18 cellular contexts compared by ENCODE assay signal in genomic region chr14:94756310-94756709, GRCh38. TPM values are rescaled to one million over a fixed set of nuclear protein-coding genes. Genes with fewer than 3 reads are reported as not detected.
DNase-seq lines count a peak whose midpoint lies in the region; ATAC-seq and TF ChIP-seq lines count a peak whose summit lies in the region.
"Had no signal": no experiment of that assay in that cellular context is flagged by ENCODE, and none has a peak within 500 bp of the region (broad histone marks: within the 10 kb centered on the region; RNA-seq: fewer than 3 reads in every experiment).

No MANE protein-coding gene starts in this region.

- H3K4me1 Mint-ChIP-seq in neural progenitor cell = peaks cover 21% of the 10 kb centered on the region
- no peaks in the 10 kb centered on the region for H3K4me1 Mint-ChIP-seq in effector memory CD8-positive, alpha-beta T cell (ENCODE audit: low read depth in 2 of 2)
- H3K4me1 Mint-ChIP-seq: CD4-positive, alpha-beta memory T cell had no signal

- no peaks in the 10 kb centered on the region for H4K20me1 ChIP-seq in neural progenitor cell (ENCODE audit: low read depth)

- TF ChIP-seq POLR2A in spleen (IDR thresholded peaks at IDR 0.05) = no peak

- DNase-seq in RWPE2 (ENCODE audit: low spot score) = no peak
- DNase-seq in neural progenitor cell (ENCODE audit: low spot score) = no peak
- DNase-seq in spleen = peak; percentile 28
- DNase-seq in SHP77 treated with DMSO at 0.1 percent for 48 hours (lab: John Stamatoyannopoulos, UW) = no peak
- no peak for DNase-seq in mesendoderm
- no peak for DNase-seq in effector memory CD8-positive, alpha-beta T cell
- DNase-seq: C1 segment of cervical spinal cord; CD4-positive, alpha-beta memory T cell; COR-L47; DMS153; EL; GDM1; GM23248; H7; HCEC 1CT had no signal

- H2AK5ac ChIP-seq in mesendoderm (ENCODE audit: low read length) = no peak overlapping the region

- no peak overlapping the region for H2BK15ac ChIP-seq in mesendoderm (replicated peaks; ENCODE audit: low read depth)

- H3K4me3 ChIP-seq in RWPE2 (ENCODE audit: severe bottlenecking) (no peak overlapping the region), neural progenitor cell (no peak overlapping the region), spleen (no peak overlapping the region), mesendoderm (ENCODE audit: low read length) (no peak overlapping the region)
- H3K4me3 ChIP-seq: GM12878, GM23248 had no signal

- no peak overlapping the region for H3K9ac ChIP-seq in neural progenitor cell
- H3K9ac ChIP-seq in mesendoderm (ENCODE audit: low read length) = no peak overlapping the region
- H3K9ac ChIP-seq: GM23248 had no signal

- H2AFZ ChIP-seq in neural progenitor cell (replicated peaks) = no peak overlapping the region
- H2AFZ ChIP-seq: GM23248 had no signal

- no peak overlapping the region for H3K4me3 Mint-ChIP-seq in neural progenitor cell
- no peak overlapping the region for H3K4me3 Mint-ChIP-seq in effector memory CD8-positive, alpha-beta T cell

- H3K56ac ChIP-seq in mesendoderm (ENCODE audit: low read length) = no peak overlapping the region

- no peak overlapping the region for H4K5ac ChIP-seq in mesendoderm (ENCODE audit: low read length)

- H3K79me2 ChIP-seq in neural progenitor cell (ENCODE audit: low read depth) (no peaks in the 10 kb centered on the region), mesendoderm (ENCODE audit: control insufficient read depth, insufficient read depth, low read length) (no peaks in the 10 kb centered on the region)

- TF ChIP-seq CTCF in RWPE2 (IDR thresholded peaks at IDR 0.05; ENCODE audit: poor library complexity, severe bottlenecking) (no peak), neural progenitor cell (IDR thresholded peaks at IDR 0.05) (no peak), spleen (IDR thresholded peaks at IDR 0.05 in 8 of 11, conservative IDR thresholded peaks at IDR 0.05 in 3 of 11) (no peak)

- H4K8ac ChIP-seq in mesendoderm (ENCODE audit: low read depth, low read length) = no peak overlapping the region

- H3K9me3 Mint-ChIP-seq in neural progenitor cell = no peaks in the 10 kb centered on the region
- H3K9me3 Mint-ChIP-seq in effector memory CD8-positive, alpha-beta T cell = no peaks in the 10 kb centered on the region
- H3K9me3 Mint-ChIP-seq: CD4-positive, alpha-beta memory T cell had no signal

- H2BK120ac ChIP-seq in mesendoderm (ENCODE audit: low read depth, low read length) = no peak overlapping the region

- no peaks in the 10 kb centered on the region for H3K4me1 ChIP-seq in RWPE2 (ENCODE audit: insufficient read depth, poor library complexity, severe bottlenecking)
- H3K4me1 ChIP-seq in neural progenitor cell = peaks cover 13% of the 10 kb centered on the region
- no peaks in the 10 kb centered on the region for H3K4me1 ChIP-seq in spleen
- H3K4me1 ChIP-seq in mesendoderm (ENCODE audit: control insufficient read depth, low read depth, low read length) = no peaks in the 10 kb centered on the region

- peaks cover 9% of the 10 kb centered on the region for H3F3A ChIP-seq in neural progenitor cell (ENCODE audit: low read depth)

- peak; percentile 28; the same call in 1 of the 3 replicates for ATAC-seq in RWPE2 (ENCODE audit: low read depth)
- ATAC-seq in effector memory CD8-positive, alpha-beta T cell (replicated peaks) = no peak
- ATAC-seq: GM12878 had no signal

- no peak overlapping the region for H3K18ac ChIP-seq in mesendoderm (ENCODE audit: low read length)

- H3K27me3 Mint-ChIP-seq in neural progenitor cell (ENCODE audit: insufficient read depth, low read depth) = peaks cover 8% of the 10 kb centered on the region
- H3K27me3 Mint-ChIP-seq in effector memory CD8-positive, alpha-beta T cell = peaks cover 6 to 32% of the 10 kb centered on the region in 2 donors

- H3K27ac Mint-ChIP-seq in neural progenitor cell = peak overlapping the region; percentile 39
- no peak overlapping the region for H3K27ac Mint-ChIP-seq in effector memory CD8-positive, alpha-beta T cell
- H3K27ac Mint-ChIP-seq: CD4-positive, alpha-beta memory T cell had no signal

- intact Hi-C loops in spleen (cut with DNase I; ENCODE audit: low total_unique reads) = no loop called here

- H3K36me3 Mint-ChIP-seq in neural progenitor cell = no peaks in the 10 kb centered on the region
- H3K36me3 Mint-ChIP-seq in effector memory CD8-positive, alpha-beta T cell (ENCODE audit: insufficient read depth) = no peaks in the 10 kb centered on the region
- H3K36me3 Mint-ChIP-seq: CD4-positive, alpha-beta memory T cell had no signal

- H3K36me3 ChIP-seq in RWPE2 (ENCODE audit: low read depth) (no peaks in the 10 kb centered on the region), neural progenitor cell (no peaks in the 10 kb centered on the region), spleen (no peaks in the 10 kb centered on the region), mesendoderm (ENCODE audit: control insufficient read depth, insufficient read depth, low read length) (no peaks in the 10 kb centered on the region)

- H3K4me2 ChIP-seq in neural progenitor cell = no peak overlapping the region
- H3K4me2 ChIP-seq in mesendoderm (ENCODE audit: low read length) = no peak overlapping the region

- H3K4ac ChIP-seq in mesendoderm (ENCODE audit: low read depth, low read length) = no peak overlapping the region

- no peak overlapping the region for H3K27ac ChIP-seq in RWPE2 (ENCODE audit: poor library complexity, severe bottlenecking)
- no peak overlapping the region for H3K27ac ChIP-seq in neural progenitor cell
- H3K27ac ChIP-seq in spleen = no peak overlapping the region
- no peak overlapping the region for H3K27ac ChIP-seq in mesendoderm (ENCODE audit: low read depth, low read length)
- H3K27ac ChIP-seq: GM23248 had no signal

- H3K9me3 ChIP-seq in RWPE2 (ENCODE audit: severe bottlenecking) (no peaks in the 10 kb centered on the region), neural progenitor cell (ENCODE audit: low read depth) (no peaks in the 10 kb centered on the region), spleen (no peaks in the 10 kb centered on the region)

- H3K79me1 ChIP-seq in mesendoderm (ENCODE audit: low read length) = no peaks in the 10 kb centered on the region

- peaks cover 7% of the 10 kb centered on the region for H3K27me3 ChIP-seq in RWPE2 (ENCODE audit: insufficient read depth, poor library complexity, severe bottlenecking)
- H3K27me3 ChIP-seq in neural progenitor cell = peaks cover 43% of the 10 kb centered on the region
- peaks cover 0 to 37% (median 3%) of the 10 kb centered on the region in 7 donors for H3K27me3 ChIP-seq in spleen (replicated peaks in 1 of 7)
- H3K27me3 ChIP-seq in mesendoderm (ENCODE audit: insufficient read depth, low read length, poor library complexity) = no peaks in the 10 kb centered on the region

- H2BK5ac ChIP-seq in mesendoderm (ENCODE audit: low read length) = no peak overlapping the region

- no peak overlapping the region for H3K23ac ChIP-seq in mesendoderm (ENCODE audit: low read length)

- WGBS in spleen, 5 donors = 42 to 100% (median 79%) methylated on average over 1 of the region's 1 CpG
- no CpG with 5 or more reads among the region's 1 CpG for WGBS in mesendoderm (ENCODE audit: extremely low coverage, insufficient coverage, low lambda C conversion rate)

RNA-seq across cellular contexts. Expression of gene GSC, which starts 13.6 kb away (rescaled TPM):
- total RNA-seq in neural progenitor cell (ENCODE audit: low replicate concordance) (1.1 and 2.8 TPM in 2 replicates), spleen (not detected)
- not detected for polyA plus RNA-seq in spleen
- polyA plus RNA-seq in mesendoderm (2013, experiment 1 of 2) = 44.8 TPM
- polyA plus RNA-seq in mesendoderm (2013, experiment 2 of 2) = 42.8 TPM
- total RNA-seq: A172, GM12878 had no signal
- polyA plus RNA-seq: BJ; CD4-positive, alpha-beta memory T cell; GM12878 had no signal
